8 cellular contexts compared by ENCODE assay signal in the genomic region with DNA sequence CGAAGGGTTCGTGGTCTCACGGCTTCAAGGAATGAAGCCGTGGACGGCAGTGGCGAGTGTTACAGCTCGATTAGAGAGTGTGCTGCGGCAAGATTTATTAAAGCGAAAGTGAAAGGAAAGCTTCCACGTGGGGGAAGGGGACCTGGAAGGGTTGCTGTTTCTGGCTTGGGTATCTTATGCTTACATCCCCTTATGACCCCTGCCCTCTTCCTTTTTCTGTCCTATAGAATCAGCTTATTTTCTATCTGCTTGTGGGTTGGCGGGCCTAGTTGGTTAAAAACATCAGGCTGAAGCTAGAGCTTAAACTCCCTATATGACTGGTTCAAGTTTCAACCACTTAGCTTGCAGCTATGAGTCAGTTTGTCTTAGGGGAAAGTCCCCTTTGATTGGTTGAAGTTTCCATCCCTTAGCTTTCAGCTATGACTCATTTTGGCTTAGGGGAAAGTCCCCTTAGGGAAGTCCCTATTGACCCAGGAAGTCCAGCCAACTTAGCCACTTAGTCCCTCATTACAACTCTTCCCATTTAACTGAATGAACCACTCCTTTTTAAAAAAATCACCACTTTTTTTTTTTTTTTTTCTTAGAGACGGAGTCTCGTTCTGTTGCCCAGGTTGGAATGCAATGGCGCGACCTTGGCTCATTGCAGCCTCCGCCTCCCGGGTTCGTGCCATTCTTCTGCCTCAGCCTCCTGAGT.
A peak's percentile ranks its signal among the peaks of the same experiment; 100 is the strongest.
DNase-seq lines count a peak whose midpoint lies in the region; ATAC-seq, FAIRE-seq and TF ChIP-seq lines count a peak whose summit lies in the region.

No MANE protein-coding gene starts in this region.

- H3K4me3 ChIP-seq in Peyer's patch (peak overlapping the region; percentile 23 to 43 (median 38)), K562 (peak overlapping the region; percentile 32), smooth muscle cell (no peak overlapping the region)

- TF ChIP-seq CTCF in Peyer's patch (IDR thresholded peaks at IDR 0.05) (no peak), K562 (IDR thresholded peaks at IDR 0.05 in 2 of 3, conservative IDR thresholded peaks at IDR 0.05 in 1 of 3; ENCODE audit: insufficient read depth in 2 of 3, low read depth in 1 of 3, low read length in 3 of 3) (no peak), smooth muscle cell (IDR thresholded peaks at IDR 0.05; ENCODE audit: borderline replicate concordance, insufficient read depth, poor library complexity, severe bottlenecking) (no peak)

- H4K20me1 ChIP-seq in K562 (replicated peaks; ENCODE audit: control insufficient read depth, insufficient read depth, low read length) (no peaks in the 10 kb centered on the region), smooth muscle cell (ENCODE audit: low read depth) (no peaks in the 10 kb centered on the region)

- peaks cover 0 to 2% (median 0%) of the 10 kb centered on the region in 4 donors for H3K9me3 ChIP-seq in Peyer's patch
- no peaks in the 10 kb centered on the region for H3K9me3 ChIP-seq in K562 (replicated peaks; ENCODE audit: control insufficient read depth, insufficient read depth, low read depth, low read length)
- peaks cover 4% of the 10 kb centered on the region for H3K9me3 ChIP-seq in smooth muscle cell (replicated peaks; ENCODE audit: low read depth)

- CTCF ChIA-PET in K562 (lab: Yijun Ruan, JAX; ENCODE audit: low intra/inter-chr PET ratio) = no interaction called here

- H3F3A ChIP-seq in smooth muscle cell (ENCODE audit: low read depth) = no peaks in the 10 kb centered on the region

- TF ChIP-seq POLR2A in Peyer's patch (IDR thresholded peaks at IDR 0.05) (no peak), K562 (conservative IDR thresholded peaks at IDR 0.05) (0 out of 2 replicates have a peak, but pooled peaks have one; percentile 37)

- TF ChIP-seq EP300 in K562 (IDR thresholded peaks at IDR 0.05; ENCODE audit: low read length) = no peak

- H3K79me2 ChIP-seq in K562 (ENCODE audit: control insufficient read depth, insufficient read depth, low read length) = no peaks in the 10 kb centered on the region
- H3K79me2 ChIP-seq in smooth muscle cell (ENCODE audit: low read depth) = no peaks in the 10 kb centered on the region

- peak; percentile 1 for DNase-seq in activated CD4-positive, CD25-positive, alpha-beta regulatory T cell treated with anti-CD3 and anti-CD28 coated beads, Interleukin-2, amount 50 U/mL, for 16 hours (ENCODE audit: low read depth, low spot score)
- no peak for DNase-seq in activated CD4-positive, CD25-positive, alpha-beta regulatory T cell treated with anti-CD3 and anti-CD28 coated beads, Interleukin-2, amount 50 U/mL, for 72 hours
- peak in 2 of 3 donors; percentile 31 to 71 for DNase-seq in Peyer's patch
- DNase-seq in K562 (ENCODE audit: extremely low read depth in 1 of 4, low spot score in 3 of 4) = peak; percentile 23 to 75 (median 44)
- peak; percentile 14 to 29 for DNase-seq in stimulated activated CD4-positive, alpha-beta T cell treated with anti-CD3 and anti-CD28 coated beads, Interleukin-1b, Interleukin-23, amount 100 ng/mL, for 4 hours (ENCODE audit: low read depth in 2 of 2)
- no peak for DNase-seq in NCI-H446 treated with DMSO at 0.1 percent for 48 hours (lab: John Stamatoyannopoulos, UW)
- no peak for DNase-seq in smooth muscle cell (lab: John Stamatoyannopoulos, UW; ENCODE audit: unreplicated experiment)

- FAIRE-seq in K562 (lab: Jason Lieb, UNC) = peak; percentile 92

- BruUV-seq in K562 (replicated peaks; lab: Mats Ljungman, UMichigan) = no TSS peak

- no peaks in the 10 kb centered on the region for H3K9me1 ChIP-seq in K562 (ENCODE audit: control insufficient read depth, insufficient read depth, low read length)

- H3K27me3 ChIP-seq in Peyer's patch (no peaks in the 10 kb centered on the region), K562 (ENCODE audit: control insufficient read depth in 2 of 2, insufficient read depth in 2 of 2, low read length in 2 of 2) (no peaks in the 10 kb centered on the region), smooth muscle cell (ENCODE audit: low read depth) (no peaks in the 10 kb centered on the region)

- WGBS in K562 (ENCODE audit: insufficient coverage, low coverage, missing lambda C conversion rate) = 2% methylated on average over 11 of the region's 18 CpGs
- 89% methylated on average over 18 of the region's 18 CpGs for WGBS in smooth muscle cell (ENCODE audit: low lambda C conversion rate)

- peak; percentile 81 for ATAC-seq in HG02973 (IDR thresholded peaks at IDR 0.05; ENCODE audit: unreplicated experiment)
- peak; percentile 90 for ATAC-seq in K562

- peak overlapping the region; percentile 58 to 68 (median 64) for H3K27ac ChIP-seq in Peyer's patch
- H3K27ac ChIP-seq in K562 (ENCODE audit: extremely low read depth, low read depth, low read length) = peak overlapping the region; percentile 50; the same call in 2 of the 3 replicates
- H3K27ac ChIP-seq in smooth muscle cell (ENCODE audit: low read depth) = no peak overlapping the region

- POLR2A ChIA-PET in K562 (lab: Yijun Ruan, JAX) = interaction anchor here (0.7 kb wide), 1 partner anchor 87 kb away, joined by 3 read pairs; no protein-coding TSS in a partner anchor

- H3K36me3 ChIP-seq in Peyer's patch (no peaks in the 10 kb centered on the region), K562 (ENCODE audit: control insufficient read depth, insufficient read depth, low read length) (no peaks in the 10 kb centered on the region), smooth muscle cell (ENCODE audit: low read depth) (no peaks in the 10 kb centered on the region)

- no peak for TF ChIP-seq RAD21 in K562 (CRISPR knock-in tag; conservative IDR thresholded peaks at IDR 0.05 in 1 of 2, IDR thresholded peaks at IDR 0.05 in 1 of 2)

- peak overlapping the region; percentile 73 for H2AFZ ChIP-seq in K562 (ENCODE audit: low read depth, low read length)
- no peak overlapping the region for H2AFZ ChIP-seq in smooth muscle cell (ENCODE audit: low read depth)

- H3K9ac ChIP-seq in K562 (ENCODE audit: insufficient read depth in 1 of 2, low read depth in 2 of 2, low read length in 2 of 2) (peak overlapping the region in 1 of 2 experiments; percentile 45; a peak in 2 of 4 replicates), smooth muscle cell (ENCODE audit: low read depth) (no peak overlapping the region)

- intact Hi-C loops in K562 (cut with micrococcal nuclease) = loop anchor here (2.0 kb wide), 1 partner anchor 582 kb away; no protein-coding TSS in a partner anchor

- H3K4me2 ChIP-seq in K562 (ENCODE audit: insufficient read depth, low read length) (peak overlapping the region; percentile 75), smooth muscle cell (no peak overlapping the region)

- H3K4me1 ChIP-seq in Peyer's patch (no peaks in the 10 kb centered on the region), K562 (replicated peaks in 1 of 2; ENCODE audit: control insufficient read depth in 2 of 2, insufficient read depth in 2 of 2, low read length in 2 of 2) (no peaks in the 10 kb centered on the region), smooth muscle cell (ENCODE audit: low read depth) (no peaks in the 10 kb centered on the region)

- in situ Hi-C loops in K562 (cut with MboI) = no loop called here

TF ChIP-seq in K562, 482 proteins besides CTCF, POLR2A, EP300 and RAD21 (continues in another document):
- TF ChIP-seq MAFF (IDR thresholded peaks at IDR 0.05; ENCODE audit: low read length) (no peak), ELF1 (tag; IDR thresholded peaks at IDR 0.05) (peak; percentile 35; the same call in 1 of the 2 replicates), GATAD2A (IDR thresholded peaks at IDR 0.05) (no peak), ASH1L (IDR thresholded peaks at IDR 0.05; ENCODE audit: borderline replicate concordance, low read depth, partially characterized antibody) (peak; percentile 44), WHSC1 (IDR thresholded peaks at IDR 0.05; ENCODE audit: low read length) (no peak), L3MBTL2 (IDR thresholded peaks at IDR 0.05) (peak; percentile 56; the same call in 1 of the 2 replicates), NR2C2 (CRISPR knock-in tag; IDR thresholded peaks at IDR 0.05) (no peak), NR2C2 (tag; IDR thresholded peaks at IDR 0.05) (peak; percentile 96), ATF1 (CRISPR knock-in tag; IDR thresholded peaks at IDR 0.05) (no peak), ATF1 (tag; IDR thresholded peaks at IDR 0.05) (peak; percentile 73), CXXC5 (CRISPR knock-in tag; IDR thresholded peaks at IDR 0.05) (0 out of 2 replicates have a peak, but pooled peaks have one; percentile 17), CC2D1A (IDR thresholded peaks at IDR 0.05) (peak; percentile 34; the same call in 1 of the 2 replicates), TAF7 (tag; IDR thresholded peaks at IDR 0.05) (peak; percentile 77), BCOR (IDR thresholded peaks at IDR 0.05) (no peak), DIDO1 (tag; IDR thresholded peaks at IDR 0.05; ENCODE audit: low read depth) (no peak), FOXM1 (IDR thresholded peaks at IDR 0.05; ENCODE audit: low read depth) (peak; percentile 91), FOXM1 (CRISPR knock-in tag; IDR thresholded peaks at IDR 0.05; ENCODE audit: low read depth) (no peak), NCOA4 (IDR thresholded peaks at IDR 0.05; ENCODE audit: partially characterized antibody) (no peak)
- TF ChIP-seq, protein P1, sequence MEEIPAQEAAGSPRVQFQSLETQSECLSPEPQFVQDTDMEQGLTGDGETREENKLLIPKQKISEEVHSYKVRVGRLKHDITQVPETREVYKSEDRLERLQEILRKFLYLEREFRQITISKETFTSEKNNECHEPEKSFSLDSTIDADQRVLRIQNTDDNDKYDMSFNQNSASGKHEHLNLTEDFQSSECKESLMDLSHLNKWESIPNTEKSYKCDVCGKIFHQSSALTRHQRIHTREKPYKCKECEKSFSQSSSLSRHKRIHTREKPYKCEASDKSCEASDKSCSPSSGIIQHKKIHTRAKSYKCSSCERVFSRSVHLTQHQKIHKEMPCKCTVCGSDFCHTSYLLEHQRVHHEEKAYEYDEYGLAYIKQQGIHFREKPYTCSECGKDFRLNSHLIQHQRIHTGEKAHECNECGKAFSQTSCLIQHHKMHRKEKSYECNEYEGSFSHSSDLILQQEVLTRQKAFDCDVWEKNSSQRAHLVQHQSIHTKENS (CRISPR knock-in tag; IDR thresholded peaks at IDR 0.05) = no peak
- TF ChIP-seq, protein P2, sequence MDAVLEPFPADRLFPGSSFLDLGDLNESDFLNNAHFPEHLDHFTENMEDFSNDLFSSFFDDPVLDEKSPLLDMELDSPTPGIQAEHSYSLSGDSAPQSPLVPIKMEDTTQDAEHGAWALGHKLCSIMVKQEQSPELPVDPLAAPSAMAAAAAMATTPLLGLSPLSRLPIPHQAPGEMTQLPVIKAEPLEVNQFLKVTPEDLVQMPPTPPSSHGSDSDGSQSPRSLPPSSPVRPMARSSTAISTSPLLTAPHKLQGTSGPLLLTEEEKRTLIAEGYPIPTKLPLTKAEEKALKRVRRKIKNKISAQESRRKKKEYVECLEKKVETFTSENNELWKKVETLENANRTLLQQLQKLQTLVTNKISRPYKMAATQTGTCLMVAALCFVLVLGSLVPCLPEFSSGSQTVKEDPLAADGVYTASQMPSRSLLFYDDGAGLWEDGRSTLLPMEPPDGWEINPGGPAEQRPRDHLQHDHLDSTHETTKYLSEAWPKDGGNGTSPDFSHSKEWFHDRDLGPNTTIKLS (IDR thresholded peaks at IDR 0.05; ENCODE audit: borderline replicate concordance, low read depth) = peak; percentile 47; the same call in 1 of the 2 replicates

Comparison
In these comparisons a context has a peak if more than half of its experiments do, and no peak if none do; other contexts are left out.
1. DNase-seq: peak in activated CD4-positive, CD25-positive, alpha-beta regulatory T cell treated with anti-CD3 and anti-CD28 coated beads, Interleukin-2, amount 50 U/mL, for 16 hours (single experiment), Peyer's patch (2 of 3), K562 (4 of 4) and stimulated activated CD4-positive, alpha-beta T cell treated with anti-CD3 and anti-CD28 coated beads, Interleukin-1b, Interleukin-23, amount 100 ng/mL, for 4 hours (2 of 2); none in activated CD4-positive, CD25-positive, alpha-beta regulatory T cell treated with anti-CD3 and anti-CD28 coated beads, Interleukin-2, amount 50 U/mL, for 72 hours (single experiment), NCI-H446 treated with DMSO at 0.1 percent for 48 hours (single experiment) and smooth muscle cell (single experiment).